ENCODE assay signal across 13 cellular contexts in genomic region chr1:185680453-185680852, GRCh38. TPM values are rescaled to one million over a fixed set of nuclear protein-coding genes. Genes with fewer than 3 reads are reported as not detected.
A peak's percentile ranks its signal among the peaks of the same experiment; 100 is the strongest.
DNase-seq lines count a peak whose midpoint lies in the region; ATAC-seq lines count a peak whose summit lies in the region.
"Had no signal": no experiment of that assay in that cellular context is flagged by ENCODE, and none has a peak within 500 bp of the region (broad histone marks: within the 10 kb centered on the region; RNA-seq: fewer than 3 reads in every experiment).

No MANE protein-coding gene starts in this region.

- no peaks in the 10 kb centered on the region for H3K36me3 ChIP-seq in SJCRH30
- H3K36me3 ChIP-seq: right atrium auricular region, SJSA1 had no signal

- H3K4me1 ChIP-seq in SJCRH30: no peaks in the 10 kb centered on the region
- H3K4me1 ChIP-seq: SJSA1 had no signal

- H3K4me3 Mint-ChIP-seq in activated naive CD4-positive, alpha-beta T cell treated with anti-CD3 and anti-CD28 coated beads for 36 hours: no peak overlapping the region
- no peak overlapping the region for H3K4me3 Mint-ChIP-seq in activated naive CD8-positive, alpha-beta T cell treated with anti-CD3 and anti-CD28 coated beads, Interleukin-2, amount 50 U/mL, for 24 hours
- H3K4me3 Mint-ChIP-seq in stimulated activated naive B cell treated with anti-CD40 and anti-IgM and Interleukin-4, amounts not matched to agents 10 μg/mL and 1 μg/mL and 100 μg/mL, for 72 hours: no peak overlapping the region
- H3K4me3 Mint-ChIP-seq: brain had no signal

- H3K36me3 Mint-ChIP-seq in activated naive CD4-positive, alpha-beta T cell treated with anti-CD3 and anti-CD28 coated beads for 36 hours (ENCODE audit: low read depth): no peaks in the 10 kb centered on the region
- no peaks in the 10 kb centered on the region for H3K36me3 Mint-ChIP-seq in activated naive CD8-positive, alpha-beta T cell treated with anti-CD3 and anti-CD28 coated beads, Interleukin-2, amount 50 U/mL, for 24 hours (ENCODE audit: low read depth)
- no peaks in the 10 kb centered on the region for H3K36me3 Mint-ChIP-seq in stimulated activated naive B cell treated with anti-CD40 and anti-IgM and Interleukin-4, amounts not matched to agents 10 μg/mL and 1 μg/mL and 100 μg/mL, for 72 hours
- H3K36me3 Mint-ChIP-seq: brain had no signal

- ATAC-seq in activated naive CD8-positive, alpha-beta T cell treated with anti-CD3 and anti-CD28 coated beads, Interleukin-2, amount 50 U/mL, for 24 hours: no peak
- ATAC-seq in stimulated activated naive B cell treated with anti-CD40 and anti-IgM and Interleukin-4, amounts not matched to agents 10 μg/mL and 1 μg/mL and 100 μg/mL, for 72 hours (replicated peaks): peak; percentile 73 to 84

- intact Hi-C loops in activated naive CD4-positive, alpha-beta T cell treated with anti-CD3 and anti-CD28 coated beads for 36 hours (cut with micrococcal nuclease): loop anchor here (1.0 to 2.0 kb wide), 3 partner anchors 363 to 875 kb away; partner anchors contain the start of gene IVNS1ABP

- CTCF ChIA-PET in activated naive CD4-positive, alpha-beta T cell treated with anti-CD3 and anti-CD28 coated beads for 36 hours (lab: Charles Lee): interaction anchor here (0.6 to 4.7 kb wide), 37 partner anchors 10 to 875 kb away, joined by 3 to 34 read pairs (median 4); partner anchors contain the start of genes IVNS1ABP, ODR4 and TPR

- no peak overlapping the region for H3K4me3 ChIP-seq in SJCRH30
- H3K4me3 ChIP-seq: right atrium auricular region, SJSA1 had no signal

- DNase-seq in activated naive CD4-positive, alpha-beta T cell treated with anti-CD3 and anti-CD28 coated beads for 36 hours: peak; percentile 32
- DNase-seq in activated naive CD4-positive, alpha-beta T cell (lab: John Stamatoyannopoulos, UW): no peak
- peak; percentile 33 for DNase-seq in MV-4-11 (lab: John Stamatoyannopoulos, UW)
- no peak for DNase-seq in activated naive CD8-positive, alpha-beta T cell treated with anti-CD3 and anti-CD28 coated beads, Interleukin-2, amount 50 U/mL, for 24 hours
- no peak for DNase-seq in stimulated activated naive B cell treated with anti-CD40 and anti-IgM and Interleukin-4, amounts not matched to agents 10 μg/mL and 1 μg/mL and 100 μg/mL, for 72 hours
- no peak for DNase-seq in SJCRH30
- DNase-seq in GF-D8 (lab: John Stamatoyannopoulos, UW): no peak
- DNase-seq in stimulated activated CD4-positive, alpha-beta T cell treated with anti-CD3 and anti-CD28 coated beads, Interleukin-12 subunit alpha, Interleukin-12 subunit beta, amount 100 ng/mL, for 4 hours: no peak

- H3K4me1 Mint-ChIP-seq in activated naive CD4-positive, alpha-beta T cell treated with anti-CD3 and anti-CD28 coated beads for 36 hours (ENCODE audit: low read depth): peaks cover 16% of the 10 kb centered on the region
- peaks cover 18% of the 10 kb centered on the region for H3K4me1 Mint-ChIP-seq in activated naive CD8-positive, alpha-beta T cell treated with anti-CD3 and anti-CD28 coated beads, Interleukin-2, amount 50 U/mL, for 24 hours
- peaks cover 17 to 18% of the 10 kb centered on the region in 2 donors for H3K4me1 Mint-ChIP-seq in stimulated activated naive B cell treated with anti-CD40 and anti-IgM and Interleukin-4, amounts not matched to agents 10 μg/mL and 1 μg/mL and 100 μg/mL, for 72 hours
- H3K4me1 Mint-ChIP-seq: brain had no signal

- H3K27ac ChIP-seq in SJCRH30: no peak overlapping the region
- H3K27ac ChIP-seq: epithelial cell of prostate, KMS-11, right atrium auricular region, SJSA1 had no signal

- no peaks in the 10 kb centered on the region for H3K27me3 ChIP-seq in SJCRH30
- H3K27me3 ChIP-seq: right atrium auricular region, SJSA1 had no signal

- H3K9me3 ChIP-seq in SJCRH30 (replicated peaks): no peaks in the 10 kb centered on the region
- H3K9me3 ChIP-seq: right atrium auricular region, SJSA1 had no signal

- H3K27ac Mint-ChIP-seq in activated naive CD4-positive, alpha-beta T cell treated with anti-CD3 and anti-CD28 coated beads for 36 hours: peak overlapping the region; percentile 14
- peak overlapping the region; percentile 5 for H3K27ac Mint-ChIP-seq in activated naive CD8-positive, alpha-beta T cell treated with anti-CD3 and anti-CD28 coated beads, Interleukin-2, amount 50 U/mL, for 24 hours
- peak overlapping the region; percentile 20 for H3K27ac Mint-ChIP-seq in stimulated activated naive B cell treated with anti-CD40 and anti-IgM and Interleukin-4, amounts not matched to agents 10 μg/mL and 1 μg/mL and 100 μg/mL, for 72 hours
- H3K27ac Mint-ChIP-seq: brain had no signal

- no peaks in the 10 kb centered on the region for H3K27me3 Mint-ChIP-seq in activated naive CD4-positive, alpha-beta T cell treated with anti-CD3 and anti-CD28 coated beads for 36 hours (ENCODE audit: low read depth)
- H3K27me3 Mint-ChIP-seq in activated naive CD8-positive, alpha-beta T cell treated with anti-CD3 and anti-CD28 coated beads, Interleukin-2, amount 50 U/mL, for 24 hours: no peaks in the 10 kb centered on the region
- peaks cover 5% of the 10 kb centered on the region in 2 donors for H3K27me3 Mint-ChIP-seq in stimulated activated naive B cell treated with anti-CD40 and anti-IgM and Interleukin-4, amounts not matched to agents 10 μg/mL and 1 μg/mL and 100 μg/mL, for 72 hours
- H3K27me3 Mint-ChIP-seq: brain had no signal

- H3K9me3 Mint-ChIP-seq in activated naive CD4-positive, alpha-beta T cell treated with anti-CD3 and anti-CD28 coated beads for 36 hours: no peaks in the 10 kb centered on the region
- no peaks in the 10 kb centered on the region for H3K9me3 Mint-ChIP-seq in activated naive CD8-positive, alpha-beta T cell treated with anti-CD3 and anti-CD28 coated beads, Interleukin-2, amount 50 U/mL, for 24 hours
- no peaks in the 10 kb centered on the region for H3K9me3 Mint-ChIP-seq in stimulated activated naive B cell treated with anti-CD40 and anti-IgM and Interleukin-4, amounts not matched to agents 10 μg/mL and 1 μg/mL and 100 μg/mL, for 72 hours
- H3K9me3 Mint-ChIP-seq: brain had no signal

RNA-seq across cellular contexts. Expression of gene HMCN1, which starts 53.7 kb away (rescaled TPM):
- under 1 TPM in 1 of 2 experiments, not detected in 1; 0.12 TPM for total RNA-seq in activated naive CD4-positive, alpha-beta T cell treated with anti-CD3 and anti-CD28 coated beads for 36 hours
- 31.0 and 37.6 TPM in 2 replicates for total RNA-seq in SJCRH30 (2014; rRNA removed; shearing (Covaris generic))

Comparison
In these comparisons a context has a peak if more than half of its experiments do, and no peak if none do; other contexts are left out.
1. DNase-seq: peak in activated naive CD4-positive, alpha-beta T cell treated with anti-CD3 and anti-CD28 coated beads for 36 hours (single experiment) and MV-4-11 (single experiment); none in activated naive CD4-positive, alpha-beta T cell (0 of 4), activated naive CD8-positive, alpha-beta T cell treated with anti-CD3 and anti-CD28 coated beads, Interleukin-2, amount 50 U/mL, for 24 hours (single experiment), stimulated activated naive B cell treated with anti-CD40 and anti-IgM and Interleukin-4, amounts not matched to agents 10 μg/mL and 1 μg/mL and 100 μg/mL, for 72 hours (single experiment), SJCRH30 (0 of 2), GF-D8 (single experiment) and stimulated activated CD4-positive, alpha-beta T cell treated with anti-CD3 and anti-CD28 coated beads, Interleukin-12 subunit alpha, Interleukin-12 subunit beta, amount 100 ng/mL, for 4 hours (single experiment).
2. RNA of gene HMCN1, which starts 53.7 kb away (total RNA-seq): 31.0 to 37.6 TPM in SJCRH30; 0.12 TPM in activated naive CD4-positive, alpha-beta T cell treated with anti-CD3 and anti-CD28 coated beads for 36 hours; every median in the first group is over 10 times any median in the second.
3. Peak in every context shown above with its lines, with median percentiles within 50 percentile points of each other: H3K27ac Mint-ChIP-seq.